ENCODE assay signal across 1 cellular context in the genomic region with DNA sequence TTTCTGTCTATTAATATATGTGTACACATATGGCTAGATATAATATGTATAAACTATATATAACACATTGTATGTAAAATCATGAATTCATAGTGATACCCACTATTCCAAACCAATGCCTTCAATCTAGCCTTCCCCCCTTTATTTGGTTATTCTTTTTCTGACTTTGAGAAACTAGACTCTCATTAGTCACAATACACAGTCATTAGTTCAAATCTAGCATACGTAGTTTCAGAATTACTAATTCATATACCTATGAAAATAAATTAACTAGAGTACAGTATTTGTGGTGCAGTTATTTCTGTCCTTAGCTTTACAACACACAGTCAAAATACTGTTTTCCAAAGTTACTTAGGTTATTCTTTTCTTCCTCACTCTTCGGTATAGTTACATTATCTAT.
TF ChIP-seq lines count a peak whose summit lies in the region.

No MANE protein-coding gene starts in this region.

TF ChIP-seq in GM23338, 12 proteins besides CTCF, POLR2A, EP300 and RAD21 (continued from another document):
- TF ChIP-seq, protein P1, sequence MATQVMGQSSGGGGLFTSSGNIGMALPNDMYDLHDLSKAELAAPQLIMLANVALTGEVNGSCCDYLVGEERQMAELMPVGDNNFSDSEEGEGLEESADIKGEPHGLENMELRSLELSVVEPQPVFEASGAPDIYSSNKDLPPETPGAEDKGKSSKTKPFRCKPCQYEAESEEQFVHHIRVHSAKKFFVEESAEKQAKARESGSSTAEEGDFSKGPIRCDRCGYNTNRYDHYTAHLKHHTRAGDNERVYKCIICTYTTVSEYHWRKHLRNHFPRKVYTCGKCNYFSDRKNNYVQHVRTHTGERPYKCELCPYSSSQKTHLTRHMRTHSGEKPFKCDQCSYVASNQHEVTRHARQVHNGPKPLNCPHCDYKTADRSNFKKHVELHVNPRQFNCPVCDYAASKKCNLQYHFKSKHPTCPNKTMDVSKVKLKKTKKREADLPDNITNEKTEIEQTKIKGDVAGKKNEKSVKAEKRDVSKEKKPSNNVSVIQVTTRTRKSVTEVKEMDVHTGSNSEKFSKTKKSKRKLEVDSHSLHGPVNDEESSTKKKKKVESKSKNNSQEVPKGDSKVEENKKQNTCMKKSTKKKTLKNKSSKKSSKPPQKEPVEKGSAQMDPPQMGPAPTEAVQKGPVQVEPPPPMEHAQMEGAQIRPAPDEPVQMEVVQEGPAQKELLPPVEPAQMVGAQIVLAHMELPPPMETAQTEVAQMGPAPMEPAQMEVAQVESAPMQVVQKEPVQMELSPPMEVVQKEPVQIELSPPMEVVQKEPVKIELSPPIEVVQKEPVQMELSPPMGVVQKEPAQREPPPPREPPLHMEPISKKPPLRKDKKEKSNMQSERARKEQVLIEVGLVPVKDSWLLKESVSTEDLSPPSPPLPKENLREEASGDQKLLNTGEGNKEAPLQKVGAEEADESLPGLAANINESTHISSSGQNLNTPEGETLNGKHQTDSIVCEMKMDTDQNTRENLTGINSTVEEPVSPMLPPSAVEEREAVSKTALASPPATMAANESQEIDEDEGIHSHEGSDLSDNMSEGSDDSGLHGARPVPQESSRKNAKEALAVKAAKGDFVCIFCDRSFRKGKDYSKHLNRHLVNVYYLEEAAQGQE (IDR thresholded peaks at IDR 0.05; ENCODE audit: unreplicated experiment) = no peak
- TF ChIP-seq POLR2AphosphoS5 (IDR thresholded peaks at IDR 0.05; ENCODE audit: low read depth) (no peak), NANOG (IDR thresholded peaks at IDR 0.05; ENCODE audit: borderline replicate concordance) (no peak), EZH2phosphoT487 (IDR thresholded peaks at IDR 0.05; ENCODE audit: unreplicated experiment) (no peak), JUNB (IDR thresholded peaks at IDR 0.05; ENCODE audit: unreplicated experiment) (no peak), ZNF114 (CRISPR knock-in tag; IDR thresholded peaks at IDR 0.05) (no peak), EZH2 (IDR thresholded peaks at IDR 0.05; ENCODE audit: low read depth, unreplicated experiment) (no peak), CREB1 (CRISPR knock-in tag; IDR thresholded peaks at IDR 0.05; ENCODE audit: low read depth) (no peak), STAT1 (IDR thresholded peaks at IDR 0.05; ENCODE audit: unreplicated experiment) (no peak)
- TF ChIP-seq, protein P2, sequence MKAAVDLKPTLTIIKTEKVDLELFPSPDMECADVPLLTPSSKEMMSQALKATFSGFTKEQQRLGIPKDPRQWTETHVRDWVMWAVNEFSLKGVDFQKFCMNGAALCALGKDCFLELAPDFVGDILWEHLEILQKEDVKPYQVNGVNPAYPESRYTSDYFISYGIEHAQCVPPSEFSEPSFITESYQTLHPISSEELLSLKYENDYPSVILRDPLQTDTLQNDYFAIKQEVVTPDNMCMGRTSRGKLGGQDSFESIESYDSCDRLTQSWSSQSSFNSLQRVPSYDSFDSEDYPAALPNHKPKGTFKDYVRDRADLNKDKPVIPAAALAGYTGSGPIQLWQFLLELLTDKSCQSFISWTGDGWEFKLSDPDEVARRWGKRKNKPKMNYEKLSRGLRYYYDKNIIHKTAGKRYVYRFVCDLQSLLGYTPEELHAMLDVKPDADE (IDR thresholded peaks at IDR 0.05) = no peak
TF ChIP-seq in GM23338: peak in this region for 0.
